Comparison of ENCODE assay signal across 8 cellular contexts in genomic region chr22:29267858-29268510, GRCh38. TPM values are rescaled to one million over a fixed set of nuclear protein-coding genes. Genes with fewer than 3 reads are reported as not detected.
DNase-seq lines count a peak whose midpoint lies in the region; ATAC-seq and TF ChIP-seq lines count a peak whose summit lies in the region.

Gene EWSR1 (plus strand): TSS chr22:29268268. CDS start chr22:29268337, 69 bp downstream.
Gene RHBDD3 (minus strand): TSS chr22:29267981. CDS start chr22:29265626, 2,355 bp downstream.

- DNase-seq in Daoy (ENCODE audit: low read depth) = peak; percentile 97
- peak; percentile 84 for DNase-seq in H4 (ENCODE audit: low spot score)
- DNase-seq in LoVo (ENCODE audit: low spot score) = peak; percentile 97
- peak; percentile 92 for DNase-seq in RWPE1 (ENCODE audit: low spot score)
- DNase-seq in fibroblast of mammary gland (ENCODE audit: low read depth) = peak; percentile 97
- peak; percentile 85 to 100 (median 96) for DNase-seq in naive thymus-derived CD8-positive, alpha-beta T cell
- peak; percentile 94 for DNase-seq in stimulated activated naive B cell treated with anti-CD40 and anti-IgM and Interleukin-4, amounts not matched to agents 10 μg/mL and 1 μg/mL and 100 μg/mL, for 72 hours

- peaks cover 74% of the 10 kb centered on the region for H3K36me3 Mint-ChIP-seq in activated T-helper 17 cell treated with anti-CD3 and anti-CD28 coated beads, Interleukin-2, amount 50 U/mL, for 72 hours (ENCODE audit: low read depth)
- H3K36me3 Mint-ChIP-seq in naive thymus-derived CD8-positive, alpha-beta T cell = peaks cover 5 to 22% (median 7%) of the 10 kb centered on the region in 3 donors
- H3K36me3 Mint-ChIP-seq in stimulated activated naive B cell treated with anti-CD40 and anti-IgM and Interleukin-4, amounts not matched to agents 10 μg/mL and 1 μg/mL and 100 μg/mL, for 72 hours = peaks cover 26 to 48% of the 10 kb centered on the region in 2 donors

- TF ChIP-seq CTCF in RWPE1 (conservative IDR thresholded peaks at IDR 0.05; ENCODE audit: low read depth) (no peak), fibroblast of mammary gland (conservative IDR thresholded peaks at IDR 0.05; ENCODE audit: control insufficient read depth, insufficient read depth, low read depth, low read length) (no peak)

- CTCF ChIA-PET in RWPE1 (lab: Yijun Ruan, JAX) = no interaction called here

- ATAC-seq in activated T-helper 17 cell treated with anti-CD3 and anti-CD28 coated beads, Interleukin-2, amount 50 U/mL, for 72 hours (replicated peaks) = peak; percentile 90
- ATAC-seq in naive thymus-derived CD8-positive, alpha-beta T cell = peak; percentile 85 to 91
- ATAC-seq in stimulated activated naive B cell treated with anti-CD40 and anti-IgM and Interleukin-4, amounts not matched to agents 10 μg/mL and 1 μg/mL and 100 μg/mL, for 72 hours (replicated peaks) = peak; percentile 91 to 94

- POLR2A ChIA-PET in RWPE1 (lab: Yijun Ruan, JAX; ENCODE audit: low non-redundant PET) = no interaction called here
- POLR2A ChIA-PET in naive thymus-derived CD8-positive, alpha-beta T cell (lab: Charles Lee) = interaction anchor here (0.8 to 1.1 kb wide), 6 partner anchors 9 to 464 kb away, joined by 3 to 4 read pairs (median 3); no protein-coding TSS in a partner anchor

- no peaks in the 10 kb centered on the region for H3K9me3 Mint-ChIP-seq in activated T-helper 17 cell treated with anti-CD3 and anti-CD28 coated beads, Interleukin-2, amount 50 U/mL, for 72 hours
- peaks cover 0 to 3% (median 0%) of the 10 kb centered on the region in 9 donors for H3K9me3 Mint-ChIP-seq in naive thymus-derived CD8-positive, alpha-beta T cell
- H3K9me3 Mint-ChIP-seq in stimulated activated naive B cell treated with anti-CD40 and anti-IgM and Interleukin-4, amounts not matched to agents 10 μg/mL and 1 μg/mL and 100 μg/mL, for 72 hours = no peaks in the 10 kb centered on the region

- no peaks in the 10 kb centered on the region for H3K27me3 Mint-ChIP-seq in activated T-helper 17 cell treated with anti-CD3 and anti-CD28 coated beads, Interleukin-2, amount 50 U/mL, for 72 hours
- peaks cover 0 to 3% (median 0%) of the 10 kb centered on the region in 5 donors for H3K27me3 Mint-ChIP-seq in naive thymus-derived CD8-positive, alpha-beta T cell
- no peaks in the 10 kb centered on the region for H3K27me3 Mint-ChIP-seq in stimulated activated naive B cell treated with anti-CD40 and anti-IgM and Interleukin-4, amounts not matched to agents 10 μg/mL and 1 μg/mL and 100 μg/mL, for 72 hours

- peak within 1 kb of the TSS; percentile 100 for H3K27ac Mint-ChIP-seq in activated T-helper 17 cell treated with anti-CD3 and anti-CD28 coated beads, Interleukin-2, amount 50 U/mL, for 72 hours
- H3K27ac Mint-ChIP-seq in naive thymus-derived CD8-positive, alpha-beta T cell = peak within 1 kb of the TSS; percentile 96 to 100 (median 98)
- H3K27ac Mint-ChIP-seq in stimulated activated naive B cell treated with anti-CD40 and anti-IgM and Interleukin-4, amounts not matched to agents 10 μg/mL and 1 μg/mL and 100 μg/mL, for 72 hours = peak within 1 kb of the TSS; percentile 98

- H3K4me3 ChIP-seq in fibroblast of mammary gland (ENCODE audit: control insufficient read depth, low read depth, low read length) = peak within 1 kb of the TSS; percentile 91

- peaks cover 39% of the 10 kb centered on the region for H3K4me1 Mint-ChIP-seq in activated T-helper 17 cell treated with anti-CD3 and anti-CD28 coated beads, Interleukin-2, amount 50 U/mL, for 72 hours
- H3K4me1 Mint-ChIP-seq in naive thymus-derived CD8-positive, alpha-beta T cell = peaks cover 36 to 62% (median 55%) of the 10 kb centered on the region in 4 donors
- peaks cover 27 to 53% of the 10 kb centered on the region in 2 donors for H3K4me1 Mint-ChIP-seq in stimulated activated naive B cell treated with anti-CD40 and anti-IgM and Interleukin-4, amounts not matched to agents 10 μg/mL and 1 μg/mL and 100 μg/mL, for 72 hours

- H3K27ac ChIP-seq in RWPE1 = peak within 1 kb of the TSS; percentile 91

- H3K4me3 Mint-ChIP-seq in activated T-helper 17 cell treated with anti-CD3 and anti-CD28 coated beads, Interleukin-2, amount 50 U/mL, for 72 hours = peak within 1 kb of the TSS; percentile 99
- peak within 1 kb of the TSS; percentile 90 to 99 (median 96) for H3K4me3 Mint-ChIP-seq in naive thymus-derived CD8-positive, alpha-beta T cell
- peak within 1 kb of the TSS; percentile 88 to 91 for H3K4me3 Mint-ChIP-seq in stimulated activated naive B cell treated with anti-CD40 and anti-IgM and Interleukin-4, amounts not matched to agents 10 μg/mL and 1 μg/mL and 100 μg/mL, for 72 hours

RNA-seq across cellular contexts. Expression of gene EWSR1, which starts in this region (rescaled TPM):
- total RNA-seq in Daoy (2014; rRNA removed; shearing (Covaris generic)) = 150 and 191 TPM in 2 replicates
- total RNA-seq in H4 (2014; rRNA removed; shearing (Covaris generic)) = 153 and 206 TPM in 2 replicates
- 100 to 1,000 TPM; 231 to 319 TPM for total RNA-seq in activated T-helper 17 cell treated with anti-CD3 and anti-CD28 coated beads, Interleukin-2, amount 50 U/mL, for 72 hours
- total RNA-seq in naive thymus-derived CD8-positive, alpha-beta T cell = 100 to 1,000 TPM; 290 to 292 TPM
- 100 to 1,000 TPM; 141 to 215 (median 175) TPM for polyA plus RNA-seq in naive thymus-derived CD8-positive, alpha-beta T cell

RNA-seq across cellular contexts. Expression of gene RHBDD3, which starts in this region (rescaled TPM):
- total RNA-seq in Daoy (2014; rRNA removed; shearing (Covaris generic)) = 34.1 and 40.2 TPM in 2 replicates
- 13.6 and 14.2 TPM in 2 replicates for total RNA-seq in H4 (2014; rRNA removed; shearing (Covaris generic))
- total RNA-seq in activated T-helper 17 cell treated with anti-CD3 and anti-CD28 coated beads, Interleukin-2, amount 50 U/mL, for 72 hours = 10 to 100 TPM; 19.2 to 36.8 TPM
- total RNA-seq in naive thymus-derived CD8-positive, alpha-beta T cell = 10 to 100 TPM; 18.7 to 19.2 TPM
- 10 to 100 TPM in 1 of 3 donors, 1 to 10 TPM in 2; 4.7 to 13.1 (median 4.9) TPM for polyA plus RNA-seq in naive thymus-derived CD8-positive, alpha-beta T cell

Comparison
In these comparisons a context has a peak if more than half of its experiments do, and no peak if none do; other contexts are left out.
1. Peak in every context shown above with its lines: DNase-seq, ATAC-seq, H3K4me3 ChIP-seq and H3K27ac ChIP-seq.